In the genomic region with DNA sequence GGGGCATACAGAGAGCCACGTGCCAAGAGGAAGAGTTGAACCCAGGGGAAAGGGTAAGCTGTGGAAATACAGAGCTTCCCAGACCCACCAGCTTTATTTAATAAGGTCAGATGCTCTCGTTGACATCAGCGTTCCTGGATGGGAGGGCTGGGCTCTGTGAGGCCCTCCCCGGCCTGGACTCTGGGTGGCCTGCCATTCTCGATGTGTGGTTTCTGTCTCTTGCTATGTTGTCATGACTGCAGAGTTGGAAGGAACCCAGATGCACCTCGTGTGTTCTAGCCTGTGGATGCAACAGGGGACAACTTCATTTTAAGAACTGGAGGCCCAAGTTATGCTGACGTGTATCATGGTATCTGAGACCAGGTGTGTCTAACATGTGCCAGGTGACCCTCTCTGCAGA, we compare ENCODE assay signal across 32 cellular contexts.
"Had no signal": no experiment of that assay in that cellular context is flagged by ENCODE, and none has a peak within 500 bp of the region (broad histone marks: within the 10 kb centered on the region; RNA-seq: fewer than 3 reads in every experiment).

No MANE protein-coding gene starts in this region.

- H3K4me1 Mint-ChIP-seq: activated CD8-positive, alpha-beta memory T cell treated with anti-CD3 and anti-CD28 coated beads, Interleukin-2, amount 10 ng/mL, durations not matched to agents 7 days and 5 days; central memory CD8-positive, alpha-beta T cell had no signal

- H3K4me3 Mint-ChIP-seq: activated CD4-positive, alpha-beta T cell treated with anti-CD3 and anti-CD28 coated beads, Interleukin-2, amount 10 ng/mL, durations not matched to agents 7 days and 5 days; activated CD8-positive, alpha-beta memory T cell treated with anti-CD3 and anti-CD28 coated beads, Interleukin-2, amount 10 ng/mL, durations not matched to agents 7 days and 5 days; activated CD8-positive, alpha-beta T cell treated with anti-CD3 and anti-CD28 coated beads, Interleukin-2, amount 10 ng/mL, durations not matched to agents 7 days and 5 days; activated naive CD4-positive, alpha-beta T cell treated with anti-CD3 and anti-CD28 coated beads, Interleukin-2, amount 10 ng/mL, durations not matched to agents 7 days and 5 days; activated naive CD8-positive, alpha-beta T cell; activated T-helper 1 cell treated with anti-CD3 and anti-CD28 coated beads, Interleukin-12 subunit alpha, Interleukin-12 subunit beta, Interleukin-2, Interleukin-4 antibody, amounts not matched to agents 30 ng/mL and 10 ng/mL and 1 ng/mL, durations not matched to agents 14 hours and 24 hours and 36 hours; central memory CD8-positive, alpha-beta T cell; effector memory CD8-positive, alpha-beta T cell; T-cell; WTC11 had no signal

- H3K9me3 ChIP-seq: esophagus muscularis mucosa, gastrocnemius medialis, heart left ventricle had no signal

- H3K36me3 Mint-ChIP-seq: activated naive CD8-positive, alpha-beta T cell had no signal

- H3K4me1 ChIP-seq: foreskin keratinocyte, heart left ventricle had no signal

- H3K27me3 ChIP-seq: brain microvascular endothelial cell, esophagus muscularis mucosa, gastrocnemius medialis, heart left ventricle had no signal

- H3K9me3 Mint-ChIP-seq: central memory CD8-positive, alpha-beta T cell; effector memory CD8-positive, alpha-beta T cell; T-cell had no signal

- DNase-seq: activated CD4-positive, alpha-beta T cell treated with anti-CD3 and anti-CD28 coated beads for 1 hour; activated CD4-positive, alpha-beta T cell treated with anti-CD3 and anti-CD28 coated beads for 4 hours; activated CD4-positive, alpha-beta T cell treated with anti-CD3 and anti-CD28 coated beads, Interleukin-2, amount 10 ng/mL, durations not matched to agents 7 days and 5 days; activated CD4-positive, alpha-beta T cell treated with anti-CD3 and anti-CD28 coated beads, Interleukin-2, amount 50 U/mL, for 4 hours; activated CD8-positive, alpha-beta memory T cell treated with anti-CD3 and anti-CD28 coated beads, Interleukin-2, amount 10 ng/mL, durations not matched to agents 7 days and 5 days; activated CD8-positive, alpha-beta memory T cell treated with anti-CD3 and anti-CD28 coated beads, Interleukin-2, amount 50 U/mL, for 4 hours; activated CD8-positive, alpha-beta T cell treated with anti-CD3 and anti-CD28 coated beads, Interleukin-2, amount 10 ng/mL, durations not matched to agents 7 days and 5 days; activated effector memory CD4-positive, alpha-beta T cell treated with anti-CD3 and anti-CD28 coated beads, Interleukin-2, amount 50 U/mL, for 16 hours; activated naive CD4-positive, alpha-beta T cell treated with anti-CD3 and anti-CD28 coated beads, Interleukin-2, amount 10 ng/mL, durations not matched to agents 7 days and 5 days; activated T-cell treated with anti-CD3 and anti-CD28 coated beads, Interleukin-2, amount 50 U/mL, for 1 hour; activated T-cell treated with anti-CD3 and anti-CD28 coated beads, Interleukin-2, amount 50 U/mL, for 48 hours; amniotic stem cell; anterior cingulate cortex; brain microvascular endothelial cell; cortex of kidney; dermis blood vessel endothelial cell; effector CD4-positive, alpha-beta T cell; effector memory CD8-positive, alpha-beta T cell; erythroblast; foreskin keratinocyte; gastrocnemius medialis; glutamatergic neuron; heart left ventricle; T-cell; T-helper 2 cell had no signal

- H3K27ac ChIP-seq: brain microvascular endothelial cell, esophagus muscularis mucosa, foreskin keratinocyte, gastrocnemius medialis, heart left ventricle, VCaP had no signal

- H3K4me3 ChIP-seq: esophagus muscularis mucosa, gastrocnemius medialis, heart left ventricle had no signal

- H3K27ac Mint-ChIP-seq: activated CD4-positive, alpha-beta T cell treated with anti-CD3 and anti-CD28 coated beads, Interleukin-2, amount 10 ng/mL, durations not matched to agents 7 days and 5 days; activated CD8-positive, alpha-beta memory T cell treated with anti-CD3 and anti-CD28 coated beads, Interleukin-2, amount 10 ng/mL, durations not matched to agents 7 days and 5 days; activated CD8-positive, alpha-beta T cell treated with anti-CD3 and anti-CD28 coated beads, Interleukin-2, amount 10 ng/mL, durations not matched to agents 7 days and 5 days; activated naive CD4-positive, alpha-beta T cell treated with anti-CD3 and anti-CD28 coated beads, Interleukin-2, amount 10 ng/mL, durations not matched to agents 7 days and 5 days; activated naive CD8-positive, alpha-beta T cell; activated T-helper 1 cell treated with anti-CD3 and anti-CD28 coated beads, Interleukin-12 subunit alpha, Interleukin-12 subunit beta, Interleukin-2, Interleukin-4 antibody, amounts not matched to agents 30 ng/mL and 10 ng/mL and 1 ng/mL, durations not matched to agents 14 hours and 24 hours and 36 hours; activated T-helper 2 cell treated with anti-CD3 and anti-CD28 coated beads, Interferon-gamma antibody, Interleukin-2, Interleukin-4, amounts not matched to agents 10 μg/mL and 5 μg/mL and 100 μg/mL, durations not matched to agents 14 hours and 24 hours and 36 hours; effector memory CD8-positive, alpha-beta T cell; T-cell; WTC11 had no signal

- H3K27me3 Mint-ChIP-seq: activated CD4-positive, alpha-beta T cell treated with anti-CD3 and anti-CD28 coated beads, Interleukin-2, amount 10 ng/mL, durations not matched to agents 7 days and 5 days; activated naive CD4-positive, alpha-beta T cell treated with anti-CD3 and anti-CD28 coated beads, Interleukin-2, amount 10 ng/mL, durations not matched to agents 7 days and 5 days; activated naive CD8-positive, alpha-beta T cell; T-cell had no signal
